ENCODE assay signal across 8 cellular contexts in genomic region chr16:89995475-89996177, GRCh38. TPM values are rescaled to one million over a fixed set of nuclear protein-coding genes. Genes with fewer than 3 reads are reported as not detected.
A peak's percentile ranks its signal among the peaks of the same experiment; 100 is the strongest.
DNase-seq lines count a peak whose midpoint lies in the region; ATAC-seq and TF ChIP-seq lines count a peak whose summit lies in the region.
"Not testable (repeated sequence)": the region's sequence is repeated elsewhere in the genome, so short reads cannot be mapped to it uniquely, and the experiment has no call there.

No MANE protein-coding gene starts in this region.

- not testable (repeated sequence) for H3K9me3 ChIP-seq in Panc1 (ENCODE audit: control insufficient read depth, insufficient read depth, low read depth, low read length)

- not testable (repeated sequence) for H3K27me3 ChIP-seq in Panc1 (ENCODE audit: control insufficient read depth, insufficient read depth, low read length)

- not testable (repeated sequence) for H3K4me1 ChIP-seq in Panc1 (ENCODE audit: control insufficient read depth, insufficient read depth, low read length)

- not testable (repeated sequence) for BruUV-seq in Panc1 (replicated peaks; lab: Mats Ljungman, UMichigan)

- H3K4me3 ChIP-seq in AG10803 (ENCODE audit: low read length); Panc1 (ENCODE audit: low read depth in 2 of 2, low read length in 2 of 2); fibroblast of mammary gland (ENCODE audit: control insufficient read depth, low read depth, low read length): not testable (repeated sequence)

- H3K36me3 ChIP-seq in Panc1 (ENCODE audit: control insufficient read depth, insufficient read depth, low read length) = not testable (repeated sequence)

- not testable (repeated sequence) for H3K4me1 Mint-ChIP-seq in naive thymus-derived CD8-positive, alpha-beta T cell

- H3K4me3 Mint-ChIP-seq in naive thymus-derived CD8-positive, alpha-beta T cell = peak overlapping the region in 5 of 10 donors; percentile 3 to 61 (median 10)

- not testable (repeated sequence) for TF ChIP-seq CTCF in AG10803 (conservative IDR thresholded peaks at IDR 0.05; ENCODE audit: low read length); Panc1 (IDR thresholded peaks at IDR 0.05); fibroblast of mammary gland (conservative IDR thresholded peaks at IDR 0.05; ENCODE audit: control insufficient read depth, insufficient read depth, low read depth, low read length)

- DNase-seq in AG10803 (ENCODE audit: low read depth) (peak; percentile 51), HT1080 (ENCODE audit: low read depth) (peak; percentile 63), fibroblast of mammary gland (ENCODE audit: low read depth) (peak; percentile 81)
- DNase-seq in Panc1 (ENCODE audit: low read depth, low spot score) = not testable (repeated sequence)
- peak; percentile 29 to 36 for DNase-seq in activated CD4-positive, alpha-beta T cell treated with anti-CD3 and anti-CD28 coated beads, Interleukin-2, amount 50 U/mL, for 24 hours (ENCODE audit: low read depth in 1 of 2, low spot score in 1 of 2)
- peak in 4 of 10 donors; percentile 12 to 54 (median 24) for DNase-seq in naive thymus-derived CD8-positive, alpha-beta T cell
- peak; percentile 31 for DNase-seq in stimulated activated CD8-positive, alpha-beta memory T cell treated with anti-CD3 and anti-CD28 coated beads, Interleukin-12 subunit alpha, Interleukin-12 subunit beta, amount 100 ng/mL, for 4 hours (ENCODE audit: low read depth)

- CTCF ChIA-PET in Panc1 (lab: Charles Lee) = not testable (repeated sequence)

- POLR2A ChIA-PET in Panc1 (lab: Charles Lee); naive thymus-derived CD8-positive, alpha-beta T cell (lab: Charles Lee): not testable (repeated sequence)

- in situ Hi-C loops in Panc1 (cut with HindIII; ENCODE audit: low pct_unique_long_range_greater_than_20kb, low sequenced_read_pairs) = not testable (repeated sequence)

- H3K36me3 Mint-ChIP-seq in naive thymus-derived CD8-positive, alpha-beta T cell = peaks cover 0 to 28% (median 11%) of the 10 kb centered on the region in 3 donors

- intact Hi-C loops in Panc1 (cut with micrococcal nuclease; ENCODE audit: unreplicated experiment) = not testable (repeated sequence)

- not testable (repeated sequence) for H3K27me3 Mint-ChIP-seq in naive thymus-derived CD8-positive, alpha-beta T cell

- not testable (repeated sequence) for ATAC-seq in Panc1; naive thymus-derived CD8-positive, alpha-beta T cell

- H3K27ac ChIP-seq in Panc1 (ENCODE audit: low read length) = peak overlapping the region; percentile 79
- peak overlapping the region; percentile 96 for H3K27ac ChIP-seq in angular gyrus (ENCODE audit: low read depth, low read length)

- H3K9me3 Mint-ChIP-seq in naive thymus-derived CD8-positive, alpha-beta T cell = not testable (repeated sequence)

- H3K27ac Mint-ChIP-seq in naive thymus-derived CD8-positive, alpha-beta T cell = peak overlapping the region in 7 of 10 donors; percentile 31 to 87 (median 70)

RNA-seq across cellular contexts. Expression of gene DBNDD1, which starts 23.6 kb away (rescaled TPM):
- total RNA-seq in HT1080 (2014; rRNA removed; shearing (Covaris generic)) = 4.1 and 8.2 TPM in 2 replicates
- 9.4 and 9.9 TPM in 2 replicates for polyA plus RNA-seq in HT1080 (2015; cell fraction: cytosol; rRNA removed)
- polyA plus RNA-seq in HT1080 (2015; cell fraction: nucleus; rRNA removed) = 2.8 and 3.8 TPM in 2 replicates
- total RNA-seq in Panc1 (2021; ENCODE audit: unreplicated experiment) = 32.3 TPM
- 48.9 TPM for polyA plus RNA-seq in Panc1 (2012; ENCODE audit: insufficient read length)
- under 1 TPM; 0.57 to 0.99 TPM for total RNA-seq in naive thymus-derived CD8-positive, alpha-beta T cell
- polyA plus RNA-seq in naive thymus-derived CD8-positive, alpha-beta T cell = 1 to 10 TPM; 2.8 to 3.5 (median 3.3) TPM

RNA-seq across cellular contexts. Expression of gene DEF8, which starts 47.1 kb away (rescaled TPM):
- 76.6 and 88.1 TPM in 2 replicates for total RNA-seq in HT1080 (2014; rRNA removed; shearing (Covaris generic))
- 66.9 and 78.5 TPM in 2 replicates for polyA plus RNA-seq in HT1080 (2015; cell fraction: cytosol; rRNA removed)
- 96.7 and 107 TPM in 2 replicates for polyA plus RNA-seq in HT1080 (2015; cell fraction: nucleus; rRNA removed)
- 64.6 TPM for total RNA-seq in Panc1 (2021; ENCODE audit: unreplicated experiment)
- 70.1 TPM for polyA plus RNA-seq in Panc1 (2012; ENCODE audit: insufficient read length)
- total RNA-seq in naive thymus-derived CD8-positive, alpha-beta T cell = 10 to 100 TPM; 44.3 to 48.1 TPM
- 10 to 100 TPM; 21.5 to 26.3 (median 25.8) TPM for polyA plus RNA-seq in naive thymus-derived CD8-positive, alpha-beta T cell
